In genomic region chr10:52028518-52028858, GRCh38 we compare ENCODE assay signal across 8 cellular contexts.
"Had no signal": no experiment of that assay in that cellular context is flagged by ENCODE, and none has a peak within 500 bp of the region (broad histone marks: within the 10 kb centered on the region; RNA-seq: fewer than 3 reads in every experiment).

No MANE protein-coding gene starts in this region.

- DNase-seq: GDM1, GF-D8 had no signal

- FAIRE-seq: G401.6, GM12878, GM12891, GM12892, GM18507, GM19239 had no signal

- ATAC-seq: GM12878 had no signal

- H3K4me3 ChIP-seq: GM12878 had no signal
